1 cellular context compared by ENCODE assay signal in the genomic region with DNA sequence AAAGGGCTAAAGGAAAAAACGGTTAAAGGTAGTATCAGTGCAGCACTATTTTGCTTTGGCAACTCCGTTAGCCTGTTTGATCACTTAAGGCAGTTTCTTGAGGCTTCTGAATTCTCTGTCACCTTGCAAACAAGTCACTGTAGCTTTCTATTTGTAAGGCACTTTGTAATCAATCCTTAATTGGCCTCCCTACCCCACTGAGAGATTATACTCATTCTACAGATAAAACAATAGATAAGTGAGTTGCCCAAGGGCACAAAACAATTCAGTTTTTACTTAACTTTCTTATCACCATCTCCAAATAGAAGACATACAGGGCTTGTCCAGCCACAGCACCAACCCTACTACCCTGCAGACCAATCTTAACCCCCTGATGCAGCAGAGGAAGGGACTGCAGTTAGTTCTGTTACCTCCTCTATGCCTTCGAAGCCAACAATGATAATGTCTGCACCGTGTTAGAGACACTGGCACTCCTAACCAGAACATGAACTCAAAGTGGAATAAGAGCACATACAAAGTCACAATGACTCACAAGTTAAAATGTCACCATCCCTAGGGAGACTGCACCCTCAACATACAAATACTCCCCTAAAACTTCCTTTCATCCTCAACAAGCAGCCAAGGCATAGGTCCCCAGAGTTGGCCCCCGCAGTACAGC.
TF ChIP-seq lines count a peak whose summit lies in the region.

No MANE protein-coding gene starts in this region.

TF ChIP-seq in HEK293T, 16 proteins besides CTCF, POLR2A, EP300 and RAD21:
- TF ChIP-seq NFRKB (IDR thresholded peaks at IDR 0.05), result no peak
- no peak for TF ChIP-seq HDGF (IDR thresholded peaks at IDR 0.05; ENCODE audit: borderline replicate concordance)
- TF ChIP-seq FOXK2 (IDR thresholded peaks at IDR 0.05), result no peak
- no peak for TF ChIP-seq FOXM1 (IDR thresholded peaks at IDR 0.05; ENCODE audit: borderline replicate concordance)
- no peak for TF ChIP-seq FOXA1 (IDR thresholded peaks at IDR 0.05)
- no peak for TF ChIP-seq L3MBTL2 (conservative IDR thresholded peaks at IDR 0.05)
- TF ChIP-seq PKNOX1 (IDR thresholded peaks at IDR 0.05), result no peak
- no peak for TF ChIP-seq BHLHE40 (IDR thresholded peaks at IDR 0.05; ENCODE audit: borderline replicate concordance)
- no peak for TF ChIP-seq SP1 (IDR thresholded peaks at IDR 0.05)
- no peak for TF ChIP-seq LEF1 (IDR thresholded peaks at IDR 0.05; ENCODE audit: borderline replicate concordance)
- TF ChIP-seq TARDBP (IDR thresholded peaks at IDR 0.05), result no peak
- TF ChIP-seq SUZ12 (IDR thresholded peaks at IDR 0.05), result no peak
- TF ChIP-seq ARNT (IDR thresholded peaks at IDR 0.05), result no peak
